11 cellular contexts compared by ENCODE assay signal in genomic region chr15:101159096-101159935, GRCh38.
DNase-seq lines count a peak whose midpoint lies in the region; ATAC-seq and TF ChIP-seq lines count a peak whose summit lies in the region.
"Had no signal": no experiment of that assay in that cellular context is flagged by ENCODE, and none has a peak within 500 bp of the region (broad histone marks: within the 10 kb centered on the region; RNA-seq: fewer than 3 reads in every experiment).

No MANE protein-coding gene starts in this region.

- H3K4me1 ChIP-seq in trophoblast cell (ENCODE audit: control insufficient read depth in 1 of 2, insufficient read depth in 2 of 2, low read length in 2 of 2) (no peaks in the 10 kb centered on the region), Karpas-422 (ENCODE audit: low read length) (peaks cover 17% of the 10 kb centered on the region)
- H3K4me1 ChIP-seq: breast epithelium, thyroid gland had no signal

- H4K12ac ChIP-seq in trophoblast cell (ENCODE audit: low read depth, low read length) = no peak overlapping the region

- H3K79me1 ChIP-seq in trophoblast cell (ENCODE audit: low read length) = no peaks in the 10 kb centered on the region

- H2AFZ ChIP-seq in trophoblast cell (ENCODE audit: insufficient read depth, low read length, poor library complexity) (no peak overlapping the region), Karpas-422 (ENCODE audit: low read length) (no peak overlapping the region)

- intact Hi-C loops in CD14-positive monocyte (cut with micrococcal nuclease) = no loop called here
- intact Hi-C loops in activated T-helper 2 cell treated with anti-CD3 and anti-CD28 coated beads, Interferon-gamma antibody, Interleukin-2, Interleukin-4, amounts not matched to agents 10 μg/mL and 5 μg/mL and 100 μg/mL, durations not matched to agents 14 hours and 24 hours and 36 hours (cut with micrococcal nuclease) = loop anchor here (1.0 kb wide), 2 partner anchors 9 to 40 kb away; no protein-coding TSS in a partner anchor

- H3K9me3 Mint-ChIP-seq in CD14-positive monocyte (peaks cover 0 to 9% (median 6%) of the 10 kb centered on the region in 7 donors), HFFc6 (peaks cover 7% of the 10 kb centered on the region)
- peaks cover 10% of the 10 kb centered on the region for H3K9me3 Mint-ChIP-seq in activated T-helper 2 cell treated with anti-CD3 and anti-CD28 coated beads, Interferon-gamma antibody, Interleukin-2, Interleukin-4, amounts not matched to agents 10 μg/mL and 5 μg/mL and 100 μg/mL, durations not matched to agents 14 hours and 24 hours and 36 hours

- no peaks in the 10 kb centered on the region for H3K79me2 ChIP-seq in trophoblast cell (ENCODE audit: control insufficient read depth, insufficient read depth, low read length, poor library complexity)
- H3K79me2 ChIP-seq in Karpas-422 (ENCODE audit: low read length) = no peaks in the 10 kb centered on the region

- no peak overlapping the region for H2BK12ac ChIP-seq in trophoblast cell (ENCODE audit: low read length)

- H3K27ac Mint-ChIP-seq in CD14-positive monocyte (no peak overlapping the region), HFFc6 (no peak overlapping the region)
- peak overlapping the region; percentile 85 for H3K27ac Mint-ChIP-seq in activated T-helper 2 cell treated with anti-CD3 and anti-CD28 coated beads, Interferon-gamma antibody, Interleukin-2, Interleukin-4, amounts not matched to agents 10 μg/mL and 5 μg/mL and 100 μg/mL, durations not matched to agents 14 hours and 24 hours and 36 hours

- H4K91ac ChIP-seq in trophoblast cell (ENCODE audit: low read depth, low read length) = no peak overlapping the region

- H3K4me3 ChIP-seq in trophoblast cell (ENCODE audit: low read depth, low read length) (peak overlapping the region; percentile 61), Karpas-422 (ENCODE audit: low read length) (no peak overlapping the region)
- H3K4me3 ChIP-seq: breast epithelium, thyroid gland had no signal

- H3K27me3 Mint-ChIP-seq in CD14-positive monocyte (ENCODE audit: low read depth in 3 of 3) = peaks cover 4 to 7% (median 5%) of the 10 kb centered on the region in 3 donors
- H3K27me3 Mint-ChIP-seq in activated T-helper 2 cell treated with anti-CD3 and anti-CD28 coated beads, Interferon-gamma antibody, Interleukin-2, Interleukin-4, amounts not matched to agents 10 μg/mL and 5 μg/mL and 100 μg/mL, durations not matched to agents 14 hours and 24 hours and 36 hours (ENCODE audit: low read depth) = no peaks in the 10 kb centered on the region
- H3K27me3 Mint-ChIP-seq in HFFc6 (ENCODE audit: insufficient read depth) = peaks cover 2% of the 10 kb centered on the region

- H3K14ac ChIP-seq in trophoblast cell (ENCODE audit: low read length) = no peak overlapping the region

- no peaks in the 10 kb centered on the region for H3K36me3 ChIP-seq in trophoblast cell (ENCODE audit: control insufficient read depth in 1 of 2, insufficient read depth in 2 of 2, low read length in 2 of 2)
- H3K36me3 ChIP-seq in Karpas-422 (ENCODE audit: insufficient read depth, low read length) = no peaks in the 10 kb centered on the region
- H3K36me3 ChIP-seq: breast epithelium, thyroid gland had no signal

- no peak for ATAC-seq in HG03108 (IDR thresholded peaks at IDR 0.05; ENCODE audit: unreplicated experiment)

- no peaks in the 10 kb centered on the region for H3K9me2 ChIP-seq in Karpas-422 (replicated peaks; ENCODE audit: insufficient read depth, low read length)

- H3K4me1 Mint-ChIP-seq in CD14-positive monocyte (no peaks in the 10 kb centered on the region), HFFc6 (ENCODE audit: low read depth) (peaks cover 12% of the 10 kb centered on the region)
- peaks cover 45% of the 10 kb centered on the region for H3K4me1 Mint-ChIP-seq in activated T-helper 2 cell treated with anti-CD3 and anti-CD28 coated beads, Interferon-gamma antibody, Interleukin-2, Interleukin-4, amounts not matched to agents 10 μg/mL and 5 μg/mL and 100 μg/mL, durations not matched to agents 14 hours and 24 hours and 36 hours (ENCODE audit: low read depth)

- H3K9ac ChIP-seq in trophoblast cell (ENCODE audit: low read length) (no peak overlapping the region), Karpas-422 (ENCODE audit: low read length) (no peak overlapping the region)

- H2BK5ac ChIP-seq in trophoblast cell (ENCODE audit: low read depth, low read length, poor library complexity) = no peak overlapping the region

- H3K4ac ChIP-seq in trophoblast cell (ENCODE audit: low read depth, low read length) = no peak overlapping the region

- no peak overlapping the region for H2BK120ac ChIP-seq in trophoblast cell (ENCODE audit: insufficient read depth, low read length, poor library complexity)

- H4K8ac ChIP-seq in trophoblast cell (ENCODE audit: low read depth, low read length) = no peak overlapping the region

- H3K27me3 ChIP-seq in trophoblast cell (ENCODE audit: insufficient read depth, low read length) (no peaks in the 10 kb centered on the region), Karpas-422 (ENCODE audit: low read length) (no peaks in the 10 kb centered on the region)
- H3K27me3 ChIP-seq: breast epithelium, thyroid gland had no signal

- no peak overlapping the region for H3K23ac ChIP-seq in trophoblast cell (ENCODE audit: low read length)

- no peak overlapping the region for H3K18ac ChIP-seq in trophoblast cell (ENCODE audit: low read length)

- no peak overlapping the region for H2AK5ac ChIP-seq in trophoblast cell (ENCODE audit: low read length)

- no peak for TF ChIP-seq CTCF in CD14-positive monocyte (IDR thresholded peaks at IDR 0.05)
- TF ChIP-seq CTCF in HFFc6 (IDR thresholded peaks at IDR 0.05) = no peak

- DNase-seq in CD14-positive monocyte (ENCODE audit: low spot score) (peak; percentile 21), GF-D8 (lab: John Stamatoyannopoulos, UW) (peak; percentile 57), trophoblast cell (no peak), HFFc6 (no peak), Karpas-422 (no peak)
- peak; percentile 18 for DNase-seq in activated T-helper 2 cell treated with anti-CD3 and anti-CD28 coated beads, Interferon-gamma antibody, Interleukin-2, Interleukin-4, amounts not matched to agents 10 μg/mL and 5 μg/mL and 100 μg/mL, durations not matched to agents 14 hours and 24 hours and 36 hours (ENCODE audit: low spot score)
- DNase-seq: NCI-H1417, NCI-H510A, thyroid gland had no signal

- WGBS in trophoblast cell (ENCODE audit: extremely low coverage, insufficient coverage, insufficient read length) = no CpG with 5 or more reads among the region's 15 CpGs

- H3K9me3 ChIP-seq in trophoblast cell (ENCODE audit: insufficient read depth, low read depth, low read length) = peaks cover 8% of the 10 kb centered on the region
- H3K9me3 ChIP-seq in Karpas-422 (ENCODE audit: low read length) = no peaks in the 10 kb centered on the region
- H3K9me3 ChIP-seq: thyroid gland had no signal

- H3K4me2 ChIP-seq in trophoblast cell (ENCODE audit: low read length) (no peak overlapping the region), Karpas-422 (ENCODE audit: low read depth, low read length, poor library complexity, severe bottlenecking) (no peak overlapping the region)

- H3K4me3 Mint-ChIP-seq in CD14-positive monocyte = no peak overlapping the region
- no peak overlapping the region for H3K4me3 Mint-ChIP-seq in activated T-helper 2 cell treated with anti-CD3 and anti-CD28 coated beads, Interferon-gamma antibody, Interleukin-2, Interleukin-4, amounts not matched to agents 10 μg/mL and 5 μg/mL and 100 μg/mL, durations not matched to agents 14 hours and 24 hours and 36 hours (ENCODE audit: low read depth)
- H3K4me3 Mint-ChIP-seq in HFFc6 = no peak overlapping the region

- H4K20me1 ChIP-seq in Karpas-422 (ENCODE audit: insufficient read depth, low read depth, low read length) = 0 out of 2 replicates have a peak, but pooled peaks cover 4% of the 10 kb centered on the region

- H3K36me3 Mint-ChIP-seq in CD14-positive monocyte = no peaks in the 10 kb centered on the region
- H3K36me3 Mint-ChIP-seq in activated T-helper 2 cell treated with anti-CD3 and anti-CD28 coated beads, Interferon-gamma antibody, Interleukin-2, Interleukin-4, amounts not matched to agents 10 μg/mL and 5 μg/mL and 100 μg/mL, durations not matched to agents 14 hours and 24 hours and 36 hours (ENCODE audit: low read depth) = peaks cover 14% of the 10 kb centered on the region
- H3K36me3 Mint-ChIP-seq in HFFc6 (ENCODE audit: low read depth) = peaks cover 7% of the 10 kb centered on the region

- H3K27ac ChIP-seq in trophoblast cell (ENCODE audit: low read depth, low read length) (no peak overlapping the region), Karpas-422 (ENCODE audit: low read length) (no peak overlapping the region)
- H3K27ac ChIP-seq: breast epithelium, thyroid gland had no signal

Comparison
In these comparisons a context has a peak if more than half of its experiments do, and no peak if none do; other contexts are left out.
1. DNase-seq: peak in CD14-positive monocyte (single experiment), GF-D8 (single experiment) and activated T-helper 2 cell treated with anti-CD3 and anti-CD28 coated beads, Interferon-gamma antibody, Interleukin-2, Interleukin-4, amounts not matched to agents 10 μg/mL and 5 μg/mL and 100 μg/mL, durations not matched to agents 14 hours and 24 hours and 36 hours (single experiment); none in trophoblast cell (0 of 2), HFFc6 (single experiment) and Karpas-422 (single experiment).